Comparison of ENCODE assay signal across 8 cellular contexts in the genomic region with DNA sequence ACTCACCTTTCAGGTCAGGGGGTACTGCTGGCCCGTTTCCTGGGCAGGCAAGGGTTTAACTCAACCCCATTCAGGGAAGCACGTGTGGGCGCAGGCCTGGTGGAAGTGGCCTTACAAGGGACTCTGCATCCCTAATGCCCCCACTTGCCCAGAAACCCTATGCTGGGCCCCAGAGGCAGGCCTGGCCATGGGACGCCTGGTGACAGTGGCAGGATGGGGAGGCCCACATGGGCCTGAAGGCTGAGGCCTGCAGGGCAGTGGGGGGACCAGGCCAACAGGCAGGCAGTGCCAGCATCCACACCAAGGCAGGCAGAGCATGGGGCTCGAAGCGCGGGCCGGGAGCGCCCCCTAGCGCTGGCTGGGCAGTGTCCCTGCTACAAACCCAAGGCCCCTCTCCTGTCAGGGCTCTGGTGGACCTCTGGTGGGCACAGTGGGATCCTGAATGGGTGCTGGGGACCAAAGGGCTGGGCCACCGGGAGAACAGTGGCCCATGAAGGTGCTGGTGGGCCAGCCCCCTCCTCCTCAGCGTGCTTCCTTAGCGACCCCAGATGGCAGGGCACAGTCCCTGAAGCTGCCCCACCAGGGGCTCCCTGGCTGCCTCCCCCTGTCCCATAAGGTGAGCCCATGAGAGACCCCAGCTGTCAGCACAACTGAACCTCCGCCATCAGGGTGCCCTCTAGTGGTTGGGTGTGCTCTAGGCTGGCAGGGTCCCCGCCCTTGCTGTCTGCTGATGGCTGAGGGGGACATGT. TPM values are rescaled to one million over a fixed set of nuclear protein-coding genes. Genes with fewer than 3 reads are reported as not detected.
DNase-seq lines count a peak whose midpoint lies in the region; ATAC-seq and TF ChIP-seq lines count a peak whose summit lies in the region.

No MANE protein-coding gene starts in this region.

- no peak overlapping the region for H3K27ac Mint-ChIP-seq in natural killer cell treated with Interleukin-12 subunit alpha and Interleukin-12 subunit beta and Interleukin-15 and Interleukin-18, amount 100 ng/mL, for 72 hours

- no peak overlapping the region for H3K4me3 Mint-ChIP-seq in natural killer cell treated with Interleukin-12 subunit alpha and Interleukin-12 subunit beta and Interleukin-15 and Interleukin-18, amount 100 ng/mL, for 72 hours

- CTCF ChIA-PET in HEK293T (lab: Yijun Ruan, JAX), result interaction anchor here (0.6 to 8.8 kb wide), 9 partner anchors 9 to 117 kb away, joined by 3 to 116 read pairs (median 3); no protein-coding TSS in a partner anchor

- H3K9me3 Mint-ChIP-seq in natural killer cell treated with Interleukin-12 subunit alpha and Interleukin-12 subunit beta and Interleukin-15 and Interleukin-18, amount 100 ng/mL, for 72 hours, result no peaks in the 10 kb centered on the region

- POLR2A ChIA-PET in HEK293T (lab: Yijun Ruan, JAX), result interaction anchor here (1.3 kb wide), 2 partner anchors 62 to 98 kb away, joined by 3 read pairs; a partner anchor contains a TSS

- DNase-seq in CD1c-positive myeloid dendritic cell (ENCODE audit: extremely low spot score) (peak; percentile 68), HEK293T (ENCODE audit: extremely low spot score) (peak; percentile 91), OCI-M2 (lab: John Stamatoyannopoulos, UW; ENCODE audit: unreplicated experiment) (peak; percentile 40), fibroblast of gingiva (ENCODE audit: low read depth) (peak; percentile 51)
- peak; percentile 84 to 87 for DNase-seq in activated T-cell treated with anti-CD3 and anti-CD28 coated beads, Interleukin-2, amount 50 U/mL, for 48 hours
- DNase-seq in natural killer cell treated with Interleukin-12 subunit alpha and Interleukin-12 subunit beta and Interleukin-15 and Interleukin-18, amount 100 ng/mL, for 72 hours (ENCODE audit: low spot score), result no peak
- DNase-seq in stimulated activated naive CD4-positive, alpha-beta T cell (lab: John Stamatoyannopoulos, UW), result peak in 5 of 6 experiments; percentile 32 to 60 (median 46)

- no peaks in the 10 kb centered on the region for H3K36me3 Mint-ChIP-seq in natural killer cell treated with Interleukin-12 subunit alpha and Interleukin-12 subunit beta and Interleukin-15 and Interleukin-18, amount 100 ng/mL, for 72 hours

- no peaks in the 10 kb centered on the region for H3K27me3 Mint-ChIP-seq in natural killer cell treated with Interleukin-12 subunit alpha and Interleukin-12 subunit beta and Interleukin-15 and Interleukin-18, amount 100 ng/mL, for 72 hours

- peaks cover 0 to 3% of the 10 kb centered on the region in 2 donors for H3K4me1 Mint-ChIP-seq in natural killer cell treated with Interleukin-12 subunit alpha and Interleukin-12 subunit beta and Interleukin-15 and Interleukin-18, amount 100 ng/mL, for 72 hours (ENCODE audit: low read depth in 2 of 2)

- peak; percentile 63 to 64 for ATAC-seq in natural killer cell treated with Interleukin-12 subunit alpha and Interleukin-12 subunit beta and Interleukin-15 and Interleukin-18, amount 100 ng/mL, for 72 hours
- ATAC-seq in HG03095 (IDR thresholded peaks at IDR 0.05; ENCODE audit: unreplicated experiment), result no peak

TF ChIP-seq in HEK293T, 16 proteins besides CTCF, POLR2A, EP300 and RAD21:
- no peak for TF ChIP-seq L3MBTL2 (conservative IDR thresholded peaks at IDR 0.05)
- no peak for TF ChIP-seq NFRKB (IDR thresholded peaks at IDR 0.05)
- no peak for TF ChIP-seq SP1 (IDR thresholded peaks at IDR 0.05)
- no peak for TF ChIP-seq FOXM1 (IDR thresholded peaks at IDR 0.05; ENCODE audit: borderline replicate concordance)
- no peak for TF ChIP-seq HDGF (IDR thresholded peaks at IDR 0.05; ENCODE audit: borderline replicate concordance)
- no peak for TF ChIP-seq ELF4 (IDR thresholded peaks at IDR 0.05)
- no peak for TF ChIP-seq SUZ12 (IDR thresholded peaks at IDR 0.05)
- TF ChIP-seq LEF1 (IDR thresholded peaks at IDR 0.05; ENCODE audit: borderline replicate concordance), result no peak
- TF ChIP-seq, protein P1, sequence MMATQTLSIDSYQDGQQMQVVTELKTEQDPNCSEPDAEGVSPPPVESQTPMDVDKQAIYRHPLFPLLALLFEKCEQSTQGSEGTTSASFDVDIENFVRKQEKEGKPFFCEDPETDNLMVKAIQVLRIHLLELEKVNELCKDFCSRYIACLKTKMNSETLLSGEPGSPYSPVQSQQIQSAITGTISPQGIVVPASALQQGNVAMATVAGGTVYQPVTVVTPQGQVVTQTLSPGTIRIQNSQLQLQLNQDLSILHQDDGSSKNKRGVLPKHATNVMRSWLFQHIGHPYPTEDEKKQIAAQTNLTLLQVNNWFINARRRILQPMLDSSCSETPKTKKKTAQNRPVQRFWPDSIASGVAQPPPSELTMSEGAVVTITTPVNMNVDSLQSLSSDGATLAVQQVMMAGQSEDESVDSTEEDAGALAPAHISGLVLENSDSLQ (IDR thresholded peaks at IDR 0.05), result no peak; the same call in 1 of the 2 replicates
- TF ChIP-seq BHLHE40 (IDR thresholded peaks at IDR 0.05; ENCODE audit: borderline replicate concordance), result no peak
- TF ChIP-seq ARNT (IDR thresholded peaks at IDR 0.05), result no peak
- no peak for TF ChIP-seq TARDBP (IDR thresholded peaks at IDR 0.05)
- TF ChIP-seq FOXA1 (IDR thresholded peaks at IDR 0.05), result no peak
- TF ChIP-seq ZNF384 (IDR thresholded peaks at IDR 0.05), result no peak
- TF ChIP-seq FOXK2 (IDR thresholded peaks at IDR 0.05), result no peak
- no peak for TF ChIP-seq CTBP1 (IDR thresholded peaks at IDR 0.05; ENCODE audit: borderline replicate concordance)

RNA-seq across cellular contexts. Expression of a gene that starts 16.8 kb away (rescaled TPM):
- total RNA-seq in natural killer cell treated with Interleukin-12 subunit alpha and Interleukin-12 subunit beta and Interleukin-15 and Interleukin-18, amount 100 ng/mL, for 72 hours, result not detected

RNA-seq across cellular contexts. Expression of a gene that starts 46.0 kb away (rescaled TPM):
- 100 to 1,000 TPM in 1 of 2 donors, 10 to 100 TPM in 1; 64.5 to 129 TPM for total RNA-seq in natural killer cell treated with Interleukin-12 subunit alpha and Interleukin-12 subunit beta and Interleukin-15 and Interleukin-18, amount 100 ng/mL, for 72 hours
